Comparison of ENCODE assay signal across 15 cellular contexts in genomic region chr16:49557070-49557446, GRCh38.
DNase-seq lines count a peak whose midpoint lies in the region; ATAC-seq, FAIRE-seq and TF ChIP-seq lines count a peak whose summit lies in the region.
"Had no signal": no experiment of that assay in that cellular context is flagged by ENCODE, and none has a peak within 500 bp of the region (broad histone marks: within the 10 kb centered on the region; RNA-seq: fewer than 3 reads in every experiment).

No MANE protein-coding gene starts in this region.

- no peak overlapping the region for H4K91ac ChIP-seq in H1 (replicated peaks; ENCODE audit: insufficient read length, low read length)

- H2BK120ac ChIP-seq in H1 (replicated peaks; ENCODE audit: low read depth, low read length): no peak overlapping the region

- peak in 1 of 2 experiments; percentile 58; a peak in 1 of 3 replicates for TF ChIP-seq EP300 in H1 (IDR thresholded peaks at IDR 0.05; ENCODE audit: borderline replicate concordance in 1 of 2, low read depth in 2 of 2, low read length in 2 of 2)

- no peak overlapping the region for H2AFZ ChIP-seq in H1 (ENCODE audit: low read length)

- H4K5ac ChIP-seq in H1 (ENCODE audit: insufficient read length, low read depth, low read length): no peak overlapping the region

- H3K4me1 ChIP-seq in HAP-1: peaks cover 12% of the 10 kb centered on the region
- peaks cover 9 to 25% (median 19%) of the 10 kb centered on the region in 4 experiments for H3K4me1 ChIP-seq in H1 (replicated peaks in 1 of 4; ENCODE audit: control insufficient read depth in 3 of 4, insufficient read depth in 4 of 4, low read length in 3 of 4)
- peaks cover 40% of the 10 kb centered on the region for H3K4me1 ChIP-seq in psoas muscle
- H3K4me1 ChIP-seq: breast epithelium had no signal

- peak in 3 of 4 donors; percentile 32 to 67 (median 33) for ATAC-seq in psoas muscle
- ATAC-seq in GM21423 (IDR thresholded peaks at IDR 0.05; ENCODE audit: unreplicated experiment): no peak
- no peak for ATAC-seq in HG03460 (IDR thresholded peaks at IDR 0.05; ENCODE audit: unreplicated experiment)
- no peak for ATAC-seq in GM18520 (IDR thresholded peaks at IDR 0.05; ENCODE audit: unreplicated experiment)
- ATAC-seq: activated T-helper 17 cell treated with anti-CD3 and anti-CD28 coated beads, Interleukin-2, amount 50 U/mL, for 72 hours; stimulated activated naive CD8-positive, alpha-beta T cell treated with anti-CD3 and anti-CD28 coated beads, Interleukin-15, amount 100 ng/mL, for 72 hours had no signal

- peak overlapping the region; percentile 50 for H3K4ac ChIP-seq in H1 (replicated peaks; ENCODE audit: insufficient read length, low read depth, low read length)

- 0 out of 4 replicates have a peak, but pooled peaks have one; percentile 3 to 13 for TF ChIP-seq RAD21 in H1 (IDR thresholded peaks at IDR 0.05 in 1 of 2, conservative IDR thresholded peaks at IDR 0.05 in 1 of 2; ENCODE audit: low read depth in 2 of 2, low read length in 2 of 2)

- no peak overlapping the region for H3K23ac ChIP-seq in H1 (ENCODE audit: insufficient read length)

- CTCF ChIA-PET in H1 (lab: Charles Lee; ENCODE audit: partially characterized antibody): interaction anchor here (0.9 to 13.1 kb wide), 36 partner anchors 7 to 365 kb away, joined by 3 to 165 read pairs (median 6); no protein-coding TSS in a partner anchor

- H3K27me3 ChIP-seq in HAP-1 (ENCODE audit: low read depth) (no peaks in the 10 kb centered on the region), H1 (replicated peaks in 1 of 4; ENCODE audit: control insufficient read depth in 3 of 4, extremely low read depth in 1 of 4, insufficient read depth in 3 of 4, low read length in 3 of 4) (no peaks in the 10 kb centered on the region; a peak in 2 of 7 replicates), psoas muscle (ENCODE audit: insufficient read depth in 3 of 3, low read length in 2 of 3) (no peaks in the 10 kb centered on the region)
- H3K27me3 ChIP-seq: breast epithelium had no signal

- no peak overlapping the region; the same call in 1 of the 2 replicates for H2BK15ac ChIP-seq in H1 (ENCODE audit: low read length)

- peak overlapping the region; percentile 68 to 76 for H3K4me2 ChIP-seq in H1 (ENCODE audit: insufficient read depth in 1 of 2, low read depth in 2 of 2, low read length in 2 of 2)

- H3K23me2 ChIP-seq in H1 (ENCODE audit: low read depth, low read length): peaks cover 8% of the 10 kb centered on the region; the same call in 1 of the 2 replicates

- H3K4me3 ChIP-seq in HAP-1: no peak overlapping the region
- H3K4me3 ChIP-seq in H1 (ENCODE audit: extremely low read depth in 1 of 4, insufficient read depth in 2 of 4, low read depth in 3 of 4, low read length in 4 of 4): peak overlapping the region in 3 of 4 experiments; percentile 24 to 50 (median 38); a peak in 6 of 8 replicates
- H3K4me3 ChIP-seq in psoas muscle: peak overlapping the region; percentile 35
- H3K4me3 ChIP-seq: breast epithelium had no signal

- H3K9me3 ChIP-seq in HAP-1: no peaks in the 10 kb centered on the region
- H3K9me3 ChIP-seq in H1 (ENCODE audit: insufficient read depth in 2 of 2, low read depth in 1 of 2, low read length in 1 of 2): no peaks in the 10 kb centered on the region
- H3K9me3 ChIP-seq in psoas muscle: no peaks in the 10 kb centered on the region
- H3K9me3 ChIP-seq: breast epithelium had no signal

- no peak overlapping the region for H2BK20ac ChIP-seq in H1 (ENCODE audit: low read length)

- WGBS in H1 (ENCODE audit: extremely low coverage in 1 of 2, insufficient coverage in 1 of 2, insufficient read length in 1 of 2, insufficient replicate concordance in 2 of 2, low coverage in 1 of 2, low lambda C conversion rate in 2 of 2, missing lambda C conversion rate in 1 of 2), 2 experiments: 3% methylated on average over 14 of the region's 18 CpGs; no CpG with 5 or more reads in 1 of the 2 experiments
- WGBS in psoas muscle, 3 donors: 36 to 53% (median 45%) methylated on average over 18 of the region's 18 CpGs

- H3K79me2 ChIP-seq in H1 (ENCODE audit: control insufficient read depth in 1 of 2, insufficient read depth in 2 of 2, low read length in 2 of 2): no peaks in the 10 kb centered on the region

- H3K36me3 ChIP-seq in HAP-1 (replicated peaks) (no peaks in the 10 kb centered on the region), H1 (ENCODE audit: control insufficient read depth in 2 of 4, insufficient read depth in 4 of 4, low read length in 3 of 4) (no peaks in the 10 kb centered on the region), psoas muscle (ENCODE audit: insufficient read depth in 1 of 2, low read depth in 1 of 2) (no peaks in the 10 kb centered on the region)
- H3K36me3 ChIP-seq: breast epithelium had no signal

- in situ Hi-C loops in HAP-1 (cut with MboI; ENCODE audit: low sequenced_read_pairs): no loop called here

- no peak overlapping the region for H2BK12ac ChIP-seq in H1 (ENCODE audit: low read depth, low read length)

- H3K9ac ChIP-seq in H1 (replicated peaks in 1 of 4; ENCODE audit: extremely low read depth in 1 of 4, low read depth in 3 of 4, low read length in 3 of 4): no peak overlapping the region; a peak in 1 of 7 replicates

- intact Hi-C loops in psoas muscle (cut with DNase I): loop anchor here in 1 of 2 donors (5.0 kb wide), 1 partner anchor 300 kb away; the partner anchor contains the start of gene ZNF423

- 0 out of 2 replicates have a peak, but pooled peaks cover 2% of the 10 kb centered on the region for H3K79me1 ChIP-seq in H1 (ENCODE audit: low read depth, low read length)

- 0 out of 2 replicates have a peak overlapping the region, but pooled peaks have one; percentile 39 for H3K27ac ChIP-seq in H1 (ENCODE audit: low read depth, low read length)
- H3K27ac ChIP-seq in psoas muscle: peak overlapping the region; percentile 49
- H3K27ac ChIP-seq: breast epithelium, C4-2B, epithelial cell of prostate had no signal

- DNase-seq in HAP-1 (ENCODE audit: low spot score in 2 of 2) (peak; percentile 83 to 86), NCI-H2227 treated with DMSO at 0.1 percent for 48 hours (lab: John Stamatoyannopoulos, UW) (peak; percentile 25), H1 (ENCODE audit: low read depth in 1 of 2, low spot score in 2 of 2) (peak; percentile 43 to 75), psoas muscle (no peak), GM12891 (ENCODE audit: insufficient read length, low spot score) (no peak)
- DNase-seq: activated CD4-positive, alpha-beta T cell treated with anti-CD3 and anti-CD28 coated beads for 1 hour; stimulated activated naive CD8-positive, alpha-beta T cell treated with anti-CD3 and anti-CD28 coated beads, Interleukin-15, amount 100 ng/mL, for 72 hours had no signal

- no peak overlapping the region for H3K14ac ChIP-seq in H1 (ENCODE audit: insufficient read length)

- peak; percentile 28 for FAIRE-seq in H1 (lab: Jason Lieb, UNC)
- FAIRE-seq in GM12891 (lab: Jason Lieb, UNC): no peak
- FAIRE-seq: G401.6 had no signal

- no peak overlapping the region for H3K56ac ChIP-seq in H1 (replicated peaks; ENCODE audit: insufficient read length, low read depth, low read length)

- no peak overlapping the region for H2AK5ac ChIP-seq in H1 (ENCODE audit: low read depth, low read length)

- no peak overlapping the region for H4K8ac ChIP-seq in H1 (ENCODE audit: extremely low read depth, insufficient read depth, low read length)

- no peaks in the 10 kb centered on the region for H4K20me1 ChIP-seq in H1 (replicated peaks in 1 of 2; ENCODE audit: control insufficient read depth in 1 of 2, insufficient read depth in 2 of 2, low read length in 2 of 2)

- TF ChIP-seq POLR2A in H1 (IDR thresholded peaks at IDR 0.05; ENCODE audit: control extremely low read depth in 1 of 2, low read depth in 2 of 2, low read length in 2 of 2) (no peak; a peak in 1 of 3 replicates), GM12891 (IDR thresholded peaks at IDR 0.05; ENCODE audit: low read depth, low read length) (no peak)

- POLR2A ChIA-PET in H1 (lab: Charles Lee; ENCODE audit: partially characterized antibody): interaction anchor here (0.7 to 1.2 kb wide), 5 partner anchors 10 to 145 kb away, joined by 3 to 4 read pairs (median 3); no protein-coding TSS in a partner anchor

- H2BK5ac ChIP-seq in H1 (ENCODE audit: low read depth, low read length): peak overlapping the region; percentile 37; the same call in 1 of the 2 replicates

- TF ChIP-seq CTCF in H1 (IDR thresholded peaks at IDR 0.05; ENCODE audit: control extremely low read depth in 1 of 3, insufficient read depth in 1 of 3, low read depth in 1 of 3, low read length in 3 of 3) (no peak), psoas muscle (IDR thresholded peaks at IDR 0.05) (no peak)

- peak overlapping the region; percentile 93 for H3K18ac ChIP-seq in H1 (ENCODE audit: extremely low read depth, low read length)

TF ChIP-seq in H1, 55 proteins besides CTCF, POLR2A, EP300 and RAD21 (continues in another document):
- TF ChIP-seq TAF1 (IDR thresholded peaks at IDR 0.05; ENCODE audit: low read depth, low read length): peak; percentile 30; the same call in 1 of the 2 replicates
- TF ChIP-seq SUZ12 (IDR thresholded peaks at IDR 0.05; ENCODE audit: low read length): no peak
- 0 out of 2 replicates have a peak, but pooled peaks have one; percentile 17 for TF ChIP-seq RXRA (IDR thresholded peaks at IDR 0.05; ENCODE audit: insufficient read depth, low read depth, low read length)
- no peak for TF ChIP-seq BCL11A (IDR thresholded peaks at IDR 0.05; ENCODE audit: low read depth in 2 of 2, low read length in 2 of 2)
- peak; percentile 44 for TF ChIP-seq CTBP2 (IDR thresholded peaks at IDR 0.05; ENCODE audit: borderline replicate concordance, insufficient read depth, insufficient read length, low read length)
- TF ChIP-seq SIN3A (conservative IDR thresholded peaks at IDR 0.05 in 1 of 2, IDR thresholded peaks at IDR 0.05 in 1 of 2; ENCODE audit: low read depth in 1 of 2, low read length in 2 of 2): 0 out of 4 replicates have a peak, but pooled peaks of 1 of the 2 experiments have one; percentile 19
- peak; percentile 11; the same call in 1 of the 2 replicates for TF ChIP-seq SP1 (IDR thresholded peaks at IDR 0.05; ENCODE audit: low read depth, low read length)

TF ChIP-seq in GM12891, 5 proteins besides CTCF, POLR2A, EP300 and RAD21:
- TF ChIP-seq TAF1 (IDR thresholded peaks at IDR 0.05; ENCODE audit: low read depth, low read length) (no peak), POLR2AphosphoS5 (IDR thresholded peaks at IDR 0.05; ENCODE audit: low read depth, low read length) (no peak), PAX5 (IDR thresholded peaks at IDR 0.05; ENCODE audit: insufficient read depth, low read length, severe bottlenecking) (no peak), SPI1 (IDR thresholded peaks at IDR 0.05; ENCODE audit: low read depth, low read length) (no peak), POU2F2 (IDR thresholded peaks at IDR 0.05; ENCODE audit: low read depth, low read length) (no peak)

Comparison
In these comparisons a context has a peak if more than half of its experiments do, and no peak if none do; other contexts are left out.
1. DNase-seq: peak in HAP-1 (2 of 2), NCI-H2227 treated with DMSO at 0.1 percent for 48 hours (single experiment) and H1 (2 of 2); none in psoas muscle (0 of 2) and GM12891 (single experiment).
2. ATAC-seq: peak in psoas muscle (3 of 4); none in GM21423 (single experiment), HG03460 (single experiment) and GM18520 (single experiment).